In the genomic region with DNA sequence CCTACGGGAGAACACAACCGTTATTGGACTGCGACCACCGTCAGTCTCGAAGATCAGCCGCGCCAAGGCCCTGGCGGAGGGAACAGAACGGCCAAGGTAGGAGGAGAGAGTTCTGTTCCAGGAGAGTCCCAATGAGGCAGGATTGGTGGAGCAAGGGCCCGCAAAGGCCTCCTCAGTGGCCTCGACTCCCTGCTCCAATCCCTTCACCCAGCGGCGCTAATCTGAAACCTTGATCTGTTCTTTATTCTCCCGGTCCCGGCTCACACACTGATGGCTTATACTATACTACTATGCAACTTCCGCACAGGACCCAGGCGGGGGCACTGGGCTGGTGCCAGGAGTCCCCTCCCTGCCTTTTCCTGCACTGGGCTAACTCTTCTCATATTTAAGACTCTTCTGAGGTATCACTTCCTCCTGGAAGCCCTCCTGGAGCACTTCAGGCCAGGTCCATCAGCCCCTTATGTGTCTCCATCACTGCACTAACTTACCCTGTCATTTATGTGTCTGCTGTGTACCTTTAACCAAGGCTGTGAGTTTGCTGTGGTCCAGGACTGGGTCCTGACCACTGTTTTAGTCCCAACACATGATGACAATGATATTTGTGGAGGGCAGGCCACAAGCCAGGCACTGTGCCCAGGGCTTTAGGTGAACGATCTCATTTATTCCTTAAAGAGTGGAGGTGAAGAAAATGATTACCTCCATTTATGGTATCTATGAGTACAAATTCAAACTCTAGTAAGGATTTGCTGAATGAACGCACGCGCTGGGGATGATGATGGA, we compare ENCODE assay signal across 1 cellular context.
TF ChIP-seq lines count a peak whose summit lies in the region.

No MANE protein-coding gene starts in this region.

TF ChIP-seq in WTC11, 78 proteins besides CTCF, POLR2A, EP300 and RAD21 (continued from another document):
- TF ChIP-seq, protein P1, sequence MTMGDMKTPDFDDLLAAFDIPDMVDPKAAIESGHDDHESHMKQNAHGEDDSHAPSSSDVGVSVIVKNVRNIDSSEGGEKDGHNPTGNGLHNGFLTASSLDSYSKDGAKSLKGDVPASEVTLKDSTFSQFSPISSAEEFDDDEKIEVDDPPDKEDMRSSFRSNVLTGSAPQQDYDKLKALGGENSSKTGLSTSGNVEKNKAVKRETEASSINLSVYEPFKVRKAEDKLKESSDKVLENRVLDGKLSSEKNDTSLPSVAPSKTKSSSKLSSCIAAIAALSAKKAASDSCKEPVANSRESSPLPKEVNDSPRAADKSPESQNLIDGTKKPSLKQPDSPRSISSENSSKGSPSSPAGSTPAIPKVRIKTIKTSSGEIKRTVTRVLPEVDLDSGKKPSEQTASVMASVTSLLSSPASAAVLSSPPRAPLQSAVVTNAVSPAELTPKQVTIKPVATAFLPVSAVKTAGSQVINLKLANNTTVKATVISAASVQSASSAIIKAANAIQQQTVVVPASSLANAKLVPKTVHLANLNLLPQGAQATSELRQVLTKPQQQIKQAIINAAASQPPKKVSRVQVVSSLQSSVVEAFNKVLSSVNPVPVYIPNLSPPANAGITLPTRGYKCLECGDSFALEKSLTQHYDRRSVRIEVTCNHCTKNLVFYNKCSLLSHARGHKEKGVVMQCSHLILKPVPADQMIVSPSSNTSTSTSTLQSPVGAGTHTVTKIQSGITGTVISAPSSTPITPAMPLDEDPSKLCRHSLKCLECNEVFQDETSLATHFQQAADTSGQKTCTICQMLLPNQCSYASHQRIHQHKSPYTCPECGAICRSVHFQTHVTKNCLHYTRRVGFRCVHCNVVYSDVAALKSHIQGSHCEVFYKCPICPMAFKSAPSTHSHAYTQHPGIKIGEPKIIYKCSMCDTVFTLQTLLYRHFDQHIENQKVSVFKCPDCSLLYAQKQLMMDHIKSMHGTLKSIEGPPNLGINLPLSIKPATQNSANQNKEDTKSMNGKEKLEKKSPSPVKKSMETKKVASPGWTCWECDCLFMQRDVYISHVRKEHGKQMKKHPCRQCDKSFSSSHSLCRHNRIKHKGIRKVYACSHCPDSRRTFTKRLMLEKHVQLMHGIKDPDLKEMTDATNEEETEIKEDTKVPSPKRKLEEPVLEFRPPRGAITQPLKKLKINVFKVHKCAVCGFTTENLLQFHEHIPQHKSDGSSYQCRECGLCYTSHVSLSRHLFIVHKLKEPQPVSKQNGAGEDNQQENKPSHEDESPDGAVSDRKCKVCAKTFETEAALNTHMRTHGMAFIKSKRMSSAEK (CRISPR knock-in tag; IDR thresholded peaks at IDR 0.05; ENCODE audit: borderline replicate concordance): no peak
- TF ChIP-seq CBFB (CRISPR knock-in tag; IDR thresholded peaks at IDR 0.05; ENCODE audit: low read depth): no peak
